Comparison of ENCODE assay signal across 15 cellular contexts in the genomic region with DNA sequence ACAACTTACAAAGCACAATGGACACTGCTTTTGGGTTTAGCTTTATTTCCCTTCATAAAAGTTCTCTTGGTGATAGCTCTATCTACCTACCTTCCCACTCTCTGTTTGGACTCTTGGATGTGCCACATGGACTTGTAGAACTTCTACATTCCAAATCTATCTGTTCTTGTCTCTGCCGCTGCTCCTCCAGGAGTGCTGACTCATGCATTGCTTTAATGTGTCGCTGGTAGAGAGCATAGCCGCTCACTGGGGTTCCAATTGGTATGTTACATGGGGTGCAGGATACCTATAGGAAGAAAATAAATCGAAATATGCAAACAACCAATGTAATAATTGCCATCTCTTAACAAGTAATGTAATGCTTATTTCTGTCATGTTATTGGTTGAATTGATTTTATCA.
"Had no signal": no experiment of that assay in that cellular context is flagged by ENCODE, and none has a peak within 500 bp of the region (broad histone marks: within the 10 kb centered on the region; RNA-seq: fewer than 3 reads in every experiment).

No MANE protein-coding gene starts in this region.

- H3K9me3 ChIP-seq: colonic mucosa, neutrophil, thoracic aorta, upper lobe of right lung had no signal

- H3K4me3 Mint-ChIP-seq: activated CD4-positive, alpha-beta T cell treated with anti-CD3 and anti-CD28 coated beads, Interleukin-2, amount 10 ng/mL, durations not matched to agents 7 days and 5 days; activated T-helper 1 cell treated with anti-CD3 and anti-CD28 coated beads, Interleukin-12 subunit alpha, Interleukin-12 subunit beta, Interleukin-2, Interleukin-4 antibody, amounts not matched to agents 30 ng/mL and 10 ng/mL and 1 ng/mL, durations not matched to agents 14 hours and 24 hours and 36 hours; naive thymus-derived CD8-positive, alpha-beta T cell had no signal

- H3K27me3 Mint-ChIP-seq: activated CD4-positive, alpha-beta T cell treated with anti-CD3 and anti-CD28 coated beads, Interleukin-2, amount 10 ng/mL, durations not matched to agents 7 days and 5 days; naive thymus-derived CD8-positive, alpha-beta T cell had no signal

- H3K27ac Mint-ChIP-seq: activated CD4-positive, alpha-beta T cell treated with anti-CD3 and anti-CD28 coated beads, Interleukin-2, amount 10 ng/mL, durations not matched to agents 7 days and 5 days; activated T-helper 1 cell treated with anti-CD3 and anti-CD28 coated beads, Interleukin-12 subunit alpha, Interleukin-12 subunit beta, Interleukin-2, Interleukin-4 antibody, amounts not matched to agents 30 ng/mL and 10 ng/mL and 1 ng/mL, durations not matched to agents 14 hours and 24 hours and 36 hours had no signal

- H3K27ac ChIP-seq: colonic mucosa, neutrophil, thoracic aorta, upper lobe of right lung had no signal

- ATAC-seq: esophagus mucosa; left lobe of liver; naive thymus-derived CD8-positive, alpha-beta T cell; upper lobe of right lung had no signal

- H3K27me3 ChIP-seq: colonic mucosa, neutrophil, upper lobe of right lung had no signal

- H3K9me3 Mint-ChIP-seq: activated CD4-positive, alpha-beta T cell treated with anti-CD3 and anti-CD28 coated beads, Interleukin-2, amount 10 ng/mL, durations not matched to agents 7 days and 5 days; activated T-helper 1 cell treated with anti-CD3 and anti-CD28 coated beads, Interleukin-12 subunit alpha, Interleukin-12 subunit beta, Interleukin-2, Interleukin-4 antibody, amounts not matched to agents 30 ng/mL and 10 ng/mL and 1 ng/mL, durations not matched to agents 14 hours and 24 hours and 36 hours; naive thymus-derived CD8-positive, alpha-beta T cell had no signal

- H3K4me1 ChIP-seq: colonic mucosa, upper lobe of right lung had no signal

- DNase-seq: activated CD4-positive, alpha-beta T cell treated with anti-CD3 and anti-CD28 coated beads, Interleukin-2, amount 10 ng/mL, durations not matched to agents 7 days and 5 days; activated CD8-positive, alpha-beta memory T cell treated with anti-CD3 and anti-CD28 coated beads, Interleukin-2, amount 50 U/mL, for 48 hours; activated naive CD4-positive, alpha-beta T cell treated with Interleukin-2 at 50 U/mL for 16 hours; caudate nucleus; colonic mucosa; mammary epithelial cell; naive thymus-derived CD8-positive, alpha-beta T cell; stimulated activated CD4-positive, alpha-beta T cell treated with anti-CD3 and anti-CD28 coated beads, Interleukin-12 subunit alpha, Interleukin-12 subunit beta, amount 100 ng/mL, for 4 hours; stimulated activated CD4-positive, alpha-beta T cell treated with anti-CD3 and anti-CD28 coated beads, Interleukin-2, amount 100 ng/mL, for 24 hours; upper lobe of right lung had no signal

- H3K4me3 ChIP-seq: colonic mucosa, thoracic aorta, upper lobe of right lung had no signal
